Comparison of ENCODE assay signal across 8 cellular contexts in genomic region chr10:60114765-60115586, GRCh38.
DNase-seq lines count a peak whose midpoint lies in the region; ATAC-seq and TF ChIP-seq lines count a peak whose summit lies in the region.

No MANE protein-coding gene starts in this region.

- 57 to 60% methylated on average over 6 of the region's 6 CpGs for WGBS in esophagus squamous epithelium, 2 donors

- H3K4me3 Mint-ChIP-seq in CD4-positive, alpha-beta memory T cell, result no peak overlapping the region
- no peak overlapping the region for H3K4me3 Mint-ChIP-seq in neural crest cell

- POLR2A ChIA-PET in CD4-positive, alpha-beta memory T cell (lab: Charles Lee; ENCODE audit: partially characterized antibody), result no interaction called here

- H3K9me3 ChIP-seq in CD4-positive, alpha-beta memory T cell (ENCODE audit: control insufficient read depth in 1 of 2, low read length in 2 of 2), result no peaks in the 10 kb centered on the region
- no peaks in the 10 kb centered on the region for H3K9me3 ChIP-seq in esophagus squamous epithelium

- CTCF ChIA-PET in CD4-positive, alpha-beta memory T cell (lab: Charles Lee; ENCODE audit: partially characterized antibody), result interaction anchor here (1.0 to 3.1 kb wide), 9 partner anchors 9 to 654 kb away, joined by 3 to 10 read pairs (median 5); no protein-coding TSS in a partner anchor

- intact Hi-C loops in CD4-positive, alpha-beta memory T cell (cut with micrococcal nuclease), result loop anchor here (10.0 kb wide), 1 partner anchor 320 kb away; no protein-coding TSS in a partner anchor
- intact Hi-C loops in esophagus squamous epithelium (cut with DNase I), result no loop called here

- no peaks in the 10 kb centered on the region for H3K36me3 ChIP-seq in CD4-positive, alpha-beta memory T cell (ENCODE audit: insufficient read depth, low read length)
- no peaks in the 10 kb centered on the region for H3K36me3 ChIP-seq in esophagus squamous epithelium

- H3K4me1 Mint-ChIP-seq in CD4-positive, alpha-beta memory T cell, result no peaks in the 10 kb centered on the region
- H3K4me1 Mint-ChIP-seq in neural crest cell, result no peaks in the 10 kb centered on the region

- H3K4me1 ChIP-seq in CD4-positive, alpha-beta memory T cell (ENCODE audit: insufficient read depth, low read length), result no peaks in the 10 kb centered on the region
- no peaks in the 10 kb centered on the region for H3K4me1 ChIP-seq in esophagus squamous epithelium

- peaks cover 8 to 22% of the 10 kb centered on the region in 2 donors for H3K36me3 Mint-ChIP-seq in CD4-positive, alpha-beta memory T cell
- H3K36me3 Mint-ChIP-seq in neural crest cell (ENCODE audit: low read depth), result peaks cover 4% of the 10 kb centered on the region

- TF ChIP-seq CTCF in esophagus squamous epithelium (IDR thresholded peaks at IDR 0.05) (peak in 5 of 6 experiments; percentile 39 to 69 (median 43)), neural crest cell (conservative IDR thresholded peaks at IDR 0.05) (peak; percentile 71), omental fat pad (IDR thresholded peaks at IDR 0.05) (peak in 1 of 3 donors; percentile 32)

- no peak overlapping the region for H3K27ac ChIP-seq in CD4-positive, alpha-beta memory T cell (ENCODE audit: low read depth, low read length)
- no peak overlapping the region for H3K27ac ChIP-seq in esophagus squamous epithelium

- no peaks in the 10 kb centered on the region for H3K9me3 Mint-ChIP-seq in CD4-positive, alpha-beta memory T cell
- H3K9me3 Mint-ChIP-seq in neural crest cell, result peaks cover 2% of the 10 kb centered on the region

- ATAC-seq in GM19035 (IDR thresholded peaks at IDR 0.05; ENCODE audit: unreplicated experiment), result peak; percentile 72
- peak; percentile 91 for ATAC-seq in HG03469 (IDR thresholded peaks at IDR 0.05; ENCODE audit: unreplicated experiment)
- ATAC-seq in omental fat pad (ENCODE audit: low FRiP score), result no peak
- ATAC-seq in HG03135 (IDR thresholded peaks at IDR 0.05; ENCODE audit: unreplicated experiment), result no peak

- DNase-seq in CD4-positive, alpha-beta memory T cell, result peak in 4 of 5 donors; percentile 16 to 28 (median 24)
- DNase-seq in RPMI7951 (ENCODE audit: low read depth) (peak; percentile 44), esophagus squamous epithelium (lab: John Stamatoyannopoulos, UW) (no peak), neural crest cell (ENCODE audit: low read depth, low spot score) (no peak), omental fat pad (ENCODE audit: low spot score) (no peak)

- H3K27me3 ChIP-seq in CD4-positive, alpha-beta memory T cell (ENCODE audit: insufficient read depth, low read length), result no peaks in the 10 kb centered on the region
- H3K27me3 ChIP-seq in esophagus squamous epithelium, result no peaks in the 10 kb centered on the region

- H3K27me3 Mint-ChIP-seq in CD4-positive, alpha-beta memory T cell, result no peaks in the 10 kb centered on the region
- no peaks in the 10 kb centered on the region for H3K27me3 Mint-ChIP-seq in neural crest cell (ENCODE audit: low read depth)

- TF ChIP-seq POLR2A in esophagus squamous epithelium (IDR thresholded peaks at IDR 0.05), result no peak

- H3K27ac Mint-ChIP-seq in CD4-positive, alpha-beta memory T cell, result no peak overlapping the region
- no peak overlapping the region for H3K27ac Mint-ChIP-seq in neural crest cell (ENCODE audit: unreplicated experiment)

- H3K4me3 ChIP-seq in CD4-positive, alpha-beta memory T cell (ENCODE audit: low read length in 2 of 2), result no peak overlapping the region
- no peak overlapping the region for H3K4me3 ChIP-seq in esophagus squamous epithelium

Comparison
In these comparisons a context has a peak if more than half of its experiments do, and no peak if none do; other contexts are left out.
1. DNase-seq: peak in CD4-positive, alpha-beta memory T cell (4 of 5) and RPMI7951 (single experiment); none in esophagus squamous epithelium (single experiment), neural crest cell (single experiment) and omental fat pad (single experiment).
2. ATAC-seq: peak in GM19035 (single experiment) and HG03469 (single experiment); none in omental fat pad (single experiment) and HG03135 (single experiment).